In genomic region chr6:48840896-48841295, GRCh38 we compare ENCODE assay signal across 31 cellular contexts.
"Had no signal": no experiment of that assay in that cellular context is flagged by ENCODE, and none has a peak within 500 bp of the region (broad histone marks: within the 10 kb centered on the region; RNA-seq: fewer than 3 reads in every experiment).

No MANE protein-coding gene starts in this region.

- H3K4me3 ChIP-seq: adrenal gland, ascending aorta, cardiac muscle cell had no signal

- ATAC-seq: activated CD8-positive, alpha-beta T cell treated with anti-CD3 and anti-CD28 coated beads for 36 hours; activated naive CD4-positive, alpha-beta T cell treated with anti-CD3 and anti-CD28 coated beads, Interleukin-2, amount 50 U/mL, for 72 hours; activated T-cell treated with anti-CD3 and anti-CD28 coated beads, Interleukin-2, amount 50 U/mL, for 4 hours; activated T-cell treated with anti-CD3 and anti-CD28 coated beads, Interleukin-2, amount 50 U/mL, for 72 hours; activated T-helper 17 cell treated with anti-CD3 and anti-CD28 coated beads, Interleukin-2, amount 50 U/mL, for 72 hours had no signal

- H3K9me3 ChIP-seq: adrenal gland had no signal

- H3K36me3 ChIP-seq: adrenal gland, ascending aorta, cardiac muscle cell had no signal

- DNase-seq: activated B cell treated with CpG ODN at 0.5 μM for 24 hours; activated CD4-positive, alpha-beta memory T cell treated with anti-CD3 and anti-CD28 coated beads for 36 hours; activated CD4-positive, alpha-beta T cell treated with anti-CD3 and anti-CD28 coated beads for 4 hours; activated CD4-positive, alpha-beta T cell treated with anti-CD3 and anti-CD28 coated beads, Interleukin-2, amount 10 ng/mL, durations not matched to agents 24 days and 14 days; activated CD4-positive, alpha-beta T cell treated with anti-CD3 and anti-CD28 coated beads, Interleukin-2, amount 50 U/mL, for 1 hour; activated CD4-positive, alpha-beta T cell treated with anti-CD3 and anti-CD28 coated beads, Interleukin-2, amount 50 U/mL, for 4 hours; activated CD4-positive, CD25-positive, alpha-beta regulatory T cell treated with anti-CD3 and anti-CD28 coated beads, Interleukin-2, amount 50 U/mL, for 72 hours; activated CD8-positive, alpha-beta memory T cell treated with anti-CD3 and anti-CD28 coated beads, Interleukin-2, amount 50 U/mL, for 4 hours; activated CD8-positive, alpha-beta T cell treated with anti-CD3 and anti-CD28 coated beads for 36 hours; activated effector memory CD4-positive, alpha-beta T cell treated with anti-CD3 and anti-CD28 coated beads, Interleukin-2, amount 50 U/mL, for 16 hours; activated gamma-delta T cell treated with Interleukin-2 at 50 U/mL for 16 hours; activated naive CD4-positive, alpha-beta T cell; activated naive CD4-positive, alpha-beta T cell treated with anti-CD3 and anti-CD28 coated beads for 36 hours; activated naive CD4-positive, alpha-beta T cell treated with anti-CD3 and anti-CD28 coated beads, Interleukin-2, amount 50 U/mL, for 16 hours; activated naive CD8-positive, alpha-beta T cell treated with anti-CD3 and anti-CD28 coated beads for 36 hours; activated T-cell treated with anti-CD3 and anti-CD28 coated beads for 4 hours; activated T-cell treated with anti-CD3 and anti-CD28 coated beads, Interleukin-2, amount 50 U/mL, for 1 hour; activated T-cell treated with anti-CD3 and anti-CD28 coated beads, Interleukin-2, amount 50 U/mL, for 4 hours; activated T-cell treated with anti-CD3 and anti-CD28 coated beads, Interleukin-2, amount 50 U/mL, for 72 hours; adrenal gland; amygdala; anterior cingulate cortex; caudate nucleus; cerebellar nuclear complex; T-helper 2 cell; T-helper 9 cell had no signal

- H3K27ac ChIP-seq: adrenal gland, ascending aorta, cardiac muscle cell, VCaP had no signal

- H3K4me1 ChIP-seq: adrenal gland, ascending aorta had no signal
